Comparison of ENCODE assay signal across 24 cellular contexts in the genomic region with DNA sequence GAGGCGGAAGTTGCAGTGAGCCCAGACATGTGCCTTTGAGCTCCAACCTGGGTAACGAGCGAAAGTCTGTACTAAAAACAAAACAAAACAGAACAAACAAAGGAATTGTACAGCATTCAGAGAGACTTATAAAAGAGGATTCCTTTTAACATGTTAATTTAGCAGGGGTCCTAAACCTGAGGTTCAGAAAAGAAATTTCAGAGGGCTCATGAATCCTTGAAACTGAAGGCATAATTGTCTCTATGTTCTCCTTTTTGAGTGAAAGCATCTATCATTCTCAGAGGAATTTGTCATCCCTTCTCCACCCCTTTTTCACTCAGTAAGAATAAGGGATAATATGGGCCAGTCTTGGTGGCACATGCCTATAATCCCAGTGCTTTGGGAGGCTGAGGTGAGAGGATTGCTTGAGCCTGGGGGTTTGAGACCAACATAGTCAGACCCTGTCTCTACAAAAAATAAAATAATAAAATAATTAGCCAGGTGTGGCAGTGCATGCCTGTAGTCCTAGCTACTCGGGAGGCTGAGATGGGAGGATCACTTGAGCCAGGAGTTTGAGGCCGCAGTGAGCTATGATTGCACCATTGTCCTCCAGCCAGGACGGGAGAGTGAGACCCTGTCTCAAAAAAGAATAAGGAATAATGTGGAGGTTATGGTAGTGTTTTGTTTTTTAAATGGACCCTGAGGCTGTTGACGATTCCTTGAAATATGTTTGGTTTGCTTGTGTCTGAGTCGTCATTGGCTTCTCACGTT.
DNase-seq lines count a peak whose midpoint lies in the region; ATAC-seq, FAIRE-seq and TF ChIP-seq lines count a peak whose summit lies in the region.
"Had no signal": no experiment of that assay in that cellular context is flagged by ENCODE, and none has a peak within 500 bp of the region (broad histone marks: within the 10 kb centered on the region; RNA-seq: fewer than 3 reads in every experiment).

No MANE protein-coding gene starts in this region.

- no peak overlapping the region for H4K8ac ChIP-seq in H1 (ENCODE audit: extremely low read depth, insufficient read depth, low read length)

- TF ChIP-seq RAD21 in H1 (IDR thresholded peaks at IDR 0.05 in 1 of 2, conservative IDR thresholded peaks at IDR 0.05 in 1 of 2; ENCODE audit: low read depth in 2 of 2, low read length in 2 of 2): no peak

- H4K5ac ChIP-seq in H1 (ENCODE audit: insufficient read length, low read depth, low read length): no peak overlapping the region

- no peak overlapping the region for H4K91ac ChIP-seq in H1 (replicated peaks; ENCODE audit: insufficient read length, low read length)

- no peak overlapping the region for H2AFZ ChIP-seq in H1 (ENCODE audit: low read length)
- H2AFZ ChIP-seq: parathyroid adenoma had no signal

- H3K23ac ChIP-seq in H1 (ENCODE audit: insufficient read length): no peak overlapping the region

- no peak overlapping the region for H2BK5ac ChIP-seq in H1 (ENCODE audit: low read depth, low read length)

- 0 out of 2 replicates have a peak overlapping the region, but pooled peaks have one; percentile 50 for H2BK20ac ChIP-seq in H1 (ENCODE audit: low read length)

- H3K9me3 ChIP-seq in left ventricle myocardium inferior (replicated peaks) (no peaks in the 10 kb centered on the region), right cardiac atrium (ENCODE audit: control insufficient read depth, low read length) (no peaks in the 10 kb centered on the region), H1 (ENCODE audit: insufficient read depth in 2 of 2, low read depth in 1 of 2, low read length in 1 of 2) (no peaks in the 10 kb centered on the region), sigmoid colon (no peaks in the 10 kb centered on the region), uterus (no peaks in the 10 kb centered on the region)
- H3K9me3 ChIP-seq: Caco-2, left lung had no signal

- TF ChIP-seq EP300 in H1 (IDR thresholded peaks at IDR 0.05; ENCODE audit: borderline replicate concordance in 1 of 2, low read depth in 2 of 2, low read length in 2 of 2) (no peak), sigmoid colon (IDR thresholded peaks at IDR 0.05) (no peak)

- H3K56ac ChIP-seq in H1 (replicated peaks; ENCODE audit: insufficient read length, low read depth, low read length): no peak overlapping the region

- ATAC-seq in right cardiac atrium (no peak), HG03432 (IDR thresholded peaks at IDR 0.05; ENCODE audit: unreplicated experiment) (no peak)
- ATAC-seq: left lung had no signal

- H3K4me3 ChIP-seq in left ventricle myocardium inferior: no peak overlapping the region
- no peak overlapping the region for H3K4me3 ChIP-seq in right cardiac atrium (ENCODE audit: low read length)
- H3K4me3 ChIP-seq in H1 (ENCODE audit: extremely low read depth in 1 of 4, insufficient read depth in 2 of 4, low read depth in 3 of 4, low read length in 4 of 4): no peak overlapping the region
- H3K4me3 ChIP-seq in sigmoid colon: no peak overlapping the region
- H3K4me3 ChIP-seq in uterus: no peak overlapping the region
- H3K4me3 ChIP-seq: left lung had no signal

- no peak for TF ChIP-seq CTCF in left ventricle myocardium inferior (IDR thresholded peaks at IDR 0.05; ENCODE audit: borderline replicate concordance)
- no peak for TF ChIP-seq CTCF in H1 (IDR thresholded peaks at IDR 0.05; ENCODE audit: control extremely low read depth in 1 of 3, insufficient read depth in 1 of 3, low read depth in 1 of 3, low read length in 3 of 3)
- no peak for TF ChIP-seq CTCF in sigmoid colon (IDR thresholded peaks at IDR 0.05)
- TF ChIP-seq CTCF in uterus (IDR thresholded peaks at IDR 0.05): no peak

- H2BK120ac ChIP-seq in H1 (replicated peaks; ENCODE audit: low read depth, low read length): no peak overlapping the region

- H3K36me3 ChIP-seq in left ventricle myocardium inferior (no peaks in the 10 kb centered on the region), H1 (ENCODE audit: control insufficient read depth in 2 of 4, insufficient read depth in 4 of 4, low read length in 3 of 4) (no peaks in the 10 kb centered on the region), sigmoid colon (no peaks in the 10 kb centered on the region), uterus (no peaks in the 10 kb centered on the region)
- H3K36me3 ChIP-seq: left lung had no signal

- no peak overlapping the region for H2BK15ac ChIP-seq in H1 (ENCODE audit: low read length)

- POLR2A ChIA-PET in H1 (lab: Charles Lee; ENCODE audit: partially characterized antibody): no interaction called here

- intact Hi-C loops in left ventricle myocardium inferior (cut with micrococcal nuclease) (no loop called here), right cardiac atrium (cut with DNase I) (loop anchor here in 1 of 4 donors (10.0 kb wide), 1 partner anchor 79 kb away; the partner anchor contains the start of gene TLN2), sigmoid colon (cut with DNase I) (loop anchor here (2.0 to 5.0 kb wide), 2 partner anchors 37 to 81 kb away; no protein-coding TSS in a partner anchor), uterus (cut with DNase I; ENCODE audit: low total_unique reads) (no loop called here)

- H3K9ac ChIP-seq in H1 (replicated peaks in 1 of 4; ENCODE audit: extremely low read depth in 1 of 4, low read depth in 3 of 4, low read length in 3 of 4): no peak overlapping the region
- H3K9ac ChIP-seq: parathyroid adenoma had no signal

- no peak for DNase-seq in left ventricle myocardium inferior
- no peak for DNase-seq in right cardiac atrium
- DNase-seq in H1 (ENCODE audit: low read depth in 1 of 2, low spot score in 2 of 2): no peak
- peak; percentile 38 for DNase-seq in sigmoid colon
- DNase-seq in uterus: no peak
- no peak for DNase-seq in HTR-8/SVneo (ENCODE audit: insufficient read length, low spot score)
- DNase-seq in NCI-H82 treated with DMSO at 0.1 percent for 48 hours (lab: John Stamatoyannopoulos, UW; ENCODE audit: unreplicated experiment): no peak
- DNase-seq: 8988T; activated CD4-positive, alpha-beta memory T cell treated with anti-CD3 and anti-CD28 coated beads, Interleukin-2, amount 10 ng/mL, durations not matched to agents 7 days and 5 days; activated CD4-positive, alpha-beta T cell treated with anti-CD3 and anti-CD28 coated beads for 1 hour; activated CD8-positive, alpha-beta memory T cell treated with anti-CD3 and anti-CD28 coated beads, Interleukin-2, amount 50 U/mL, for 4 hours; activated naive CD4-positive, alpha-beta T cell treated with Interleukin-2 at 50 U/mL for 16 hours; Caco-2; immature natural killer cell; left lung; NCI-H1105; NCI-H187 treated with DMSO at 0.1 percent for 48 hours; NCI-H2171 treated with DMSO at 0.1 percent for 48 hours; NCI-H510A treated with DMSO at 0.1 percent for 48 hours; Right ventricle myocardium superior; stimulated activated CD4-positive, alpha-beta T cell treated with anti-CD3 and anti-CD28 coated beads, Interleukin-4, amount 100 ng/mL, for 1 hour had no signal

- no peaks in the 10 kb centered on the region for H3K79me2 ChIP-seq in H1 (ENCODE audit: control insufficient read depth in 1 of 2, insufficient read depth in 2 of 2, low read length in 2 of 2)
- H3K79me2 ChIP-seq: parathyroid adenoma had no signal

- no peaks in the 10 kb centered on the region for H3K27me3 ChIP-seq in left ventricle myocardium inferior (ENCODE audit: low read depth)
- no peaks in the 10 kb centered on the region for H3K27me3 ChIP-seq in right cardiac atrium (ENCODE audit: control insufficient read depth, insufficient read depth)
- no peaks in the 10 kb centered on the region for H3K27me3 ChIP-seq in H1 (replicated peaks in 1 of 4; ENCODE audit: control insufficient read depth in 3 of 4, extremely low read depth in 1 of 4, insufficient read depth in 3 of 4, low read length in 3 of 4)
- no peaks in the 10 kb centered on the region for H3K27me3 ChIP-seq in sigmoid colon
- no peaks in the 10 kb centered on the region for H3K27me3 ChIP-seq in uterus
- H3K27me3 ChIP-seq: left lung had no signal

- no peaks in the 10 kb centered on the region for H3K23me2 ChIP-seq in H1 (ENCODE audit: low read depth, low read length)

- 73% methylated on average over 9 of the region's 9 CpGs for WGBS in right cardiac atrium
- WGBS in H1 (ENCODE audit: extremely low coverage in 1 of 2, insufficient coverage in 1 of 2, insufficient read length in 1 of 2, insufficient replicate concordance in 2 of 2, low coverage in 1 of 2, low lambda C conversion rate in 2 of 2, missing lambda C conversion rate in 1 of 2), 2 experiments: 74% methylated on average over 9 of the region's 9 CpGs; no CpG with 5 or more reads in 1 of the 2 experiments
- 80 to 81% methylated on average over 9 of the region's 9 CpGs for WGBS in sigmoid colon, 2 donors

- H3K4ac ChIP-seq in H1 (replicated peaks; ENCODE audit: insufficient read length, low read depth, low read length): no peak overlapping the region

- no peak overlapping the region for H3K18ac ChIP-seq in H1 (ENCODE audit: extremely low read depth, low read length)

- peaks cover 80% of the 10 kb centered on the region for H3K4me1 ChIP-seq in left ventricle myocardium inferior
- peaks cover 28% of the 10 kb centered on the region for H3K4me1 ChIP-seq in right cardiac atrium (ENCODE audit: control insufficient read depth, insufficient read depth, low read length)
- peaks cover 2 to 14% (median 9%) of the 10 kb centered on the region in 4 experiments for H3K4me1 ChIP-seq in H1 (replicated peaks in 1 of 4; ENCODE audit: control insufficient read depth in 3 of 4, insufficient read depth in 4 of 4, low read length in 3 of 4)
- H3K4me1 ChIP-seq in sigmoid colon: peaks cover 0 to 74% (median 64%) of the 10 kb centered on the region in 4 donors
- peaks cover 9 to 13% of the 10 kb centered on the region in 2 donors for H3K4me1 ChIP-seq in uterus
- H3K4me1 ChIP-seq: parathyroid adenoma had no signal

- no peak for TF ChIP-seq POLR2A in H1 (IDR thresholded peaks at IDR 0.05; ENCODE audit: control extremely low read depth in 1 of 2, low read depth in 2 of 2, low read length in 2 of 2)
- no peak for TF ChIP-seq POLR2A in sigmoid colon (IDR thresholded peaks at IDR 0.05)
- no peak for TF ChIP-seq POLR2A in uterus (IDR thresholded peaks at IDR 0.05)

- H3K27ac ChIP-seq in left ventricle myocardium inferior (replicated peaks) (peak overlapping the region; percentile 79), right cardiac atrium (ENCODE audit: low read length) (no peak overlapping the region), H1 (ENCODE audit: low read depth, low read length) (no peak overlapping the region), sigmoid colon (peak overlapping the region in 3 of 4 donors; percentile 66 to 80 (median 74)), uterus (peak overlapping the region; percentile 71 to 73)
- H3K27ac ChIP-seq: left lung, parathyroid adenoma had no signal

- H3K4me2 ChIP-seq in H1 (ENCODE audit: insufficient read depth in 1 of 2, low read depth in 2 of 2, low read length in 2 of 2): peak overlapping the region in 1 of 2 experiments; percentile 18; a peak in 1 of 4 replicates

- FAIRE-seq in H1 (lab: Jason Lieb, UNC) (no peak), HTR-8/SVneo (lab: Jason Lieb, UNC) (no peak)
- FAIRE-seq: GM12892 had no signal

- H2AK5ac ChIP-seq in H1 (ENCODE audit: low read depth, low read length): no peak overlapping the region

- CTCF ChIA-PET in H1 (lab: Charles Lee; ENCODE audit: partially characterized antibody): interaction anchor here (1.0 to 1.3 kb wide), 3 partner anchors 9 to 76 kb away, joined by 3 to 4 read pairs (median 3); no protein-coding TSS in a partner anchor

- H3K79me1 ChIP-seq in H1 (ENCODE audit: low read depth, low read length): peaks cover 3% of the 10 kb centered on the region; the same call in 1 of the 2 replicates

- H2BK12ac ChIP-seq in H1 (ENCODE audit: low read depth, low read length): no peak overlapping the region

- H4K20me1 ChIP-seq in H1 (replicated peaks in 1 of 2; ENCODE audit: control insufficient read depth in 1 of 2, insufficient read depth in 2 of 2, low read length in 2 of 2): no peaks in the 10 kb centered on the region

- no peak overlapping the region for H3K14ac ChIP-seq in H1 (ENCODE audit: insufficient read length)

Comparison
In these comparisons a context has a peak if more than half of its experiments do, and no peak if none do; other contexts are left out.
1. H3K27ac ChIP-seq: peak in left ventricle myocardium inferior (single experiment), sigmoid colon (3 of 4) and uterus (2 of 2); none in right cardiac atrium (single experiment) and H1 (single experiment).